In genomic region chr12:76264617-76265016, GRCh38 we compare ENCODE assay signal across 23 cellular contexts.
DNase-seq lines count a peak whose midpoint lies in the region; ATAC-seq, FAIRE-seq and TF ChIP-seq lines count a peak whose summit lies in the region.
"Had no signal": no experiment of that assay in that cellular context is flagged by ENCODE, and none has a peak within 500 bp of the region (broad histone marks: within the 10 kb centered on the region; RNA-seq: fewer than 3 reads in every experiment).

No MANE protein-coding gene starts in this region.

- peak; percentile 78 for ATAC-seq in activated CD4-positive, alpha-beta T cell treated with anti-CD3 and anti-CD28 coated beads for 36 hours
- ATAC-seq in left lung = peak; percentile 76
- peak; percentile 81 for ATAC-seq in upper lobe of right lung
- ATAC-seq in HepG2 = no peak
- ATAC-seq in GM18873 (IDR thresholded peaks at IDR 0.05; ENCODE audit: low FRiP score, unreplicated experiment) = no peak
- ATAC-seq: left ventricle myocardium superior had no signal

- intact Hi-C loops in activated CD4-positive, alpha-beta T cell treated with anti-CD3 and anti-CD28 coated beads for 36 hours (cut with DNase I, micrococcal nuclease) = no loop called here
- intact Hi-C loops in activated CD4-positive, alpha-beta T cell treated with anti-CD3 and anti-CD28 coated beads, Interleukin-2, amount 10 ng/mL, durations not matched to agents 24 days and 14 days (cut with micrococcal nuclease) = no loop called here
- intact Hi-C loops in left lung (cut with DNase I) = no loop called here
- intact Hi-C loops in upper lobe of right lung (cut with DNase I) = no loop called here
- intact Hi-C loops in HepG2 (cut with micrococcal nuclease; ENCODE audit: unreplicated experiment) = no loop called here

- H3K9me3 ChIP-seq in left lung (no peaks in the 10 kb centered on the region), upper lobe of right lung (no peaks in the 10 kb centered on the region), HepG2 (ENCODE audit: low read length) (no peaks in the 10 kb centered on the region)
- H3K9me3 ChIP-seq: ovary had no signal

- no peak overlapping the region for H2AFZ ChIP-seq in HepG2 (ENCODE audit: low read length)

- H3K4me2 ChIP-seq in HepG2 (ENCODE audit: low read depth, low read length) = no peak overlapping the region

- H3K36me3 Mint-ChIP-seq in activated CD4-positive, alpha-beta T cell treated with anti-CD3 and anti-CD28 coated beads for 36 hours (ENCODE audit: low read depth) = no peaks in the 10 kb centered on the region
- H3K36me3 Mint-ChIP-seq in activated CD4-positive, alpha-beta T cell treated with anti-CD3 and anti-CD28 coated beads, Interleukin-2, amount 10 ng/mL, durations not matched to agents 24 days and 14 days (ENCODE audit: low read depth) = no peaks in the 10 kb centered on the region
- H3K36me3 Mint-ChIP-seq: activated naive CD4-positive, alpha-beta T cell treated with anti-CD3 and anti-CD28 coated beads, Interleukin-2, amount 10 ng/mL, durations not matched to agents 7 days and 5 days had no signal

- CTCF ChIA-PET in activated CD4-positive, alpha-beta T cell treated with anti-CD3 and anti-CD28 coated beads for 36 hours (lab: Charles Lee) = no interaction called here
- CTCF ChIA-PET in HepG2 (lab: Yijun Ruan, JAX; ENCODE audit: low intra/inter-chr PET ratio, low total read pairs) = no interaction called here

- no peak for DNase-seq in activated CD4-positive, alpha-beta T cell treated with anti-CD3 and anti-CD28 coated beads for 36 hours
- DNase-seq in activated CD4-positive, alpha-beta T cell treated with anti-CD3 and anti-CD28 coated beads, Interleukin-2, amount 10 ng/mL, durations not matched to agents 24 days and 14 days = no peak
- DNase-seq in epithelial cell of esophagus (ENCODE audit: low read depth) (peak; percentile 76), left lung (no peak), upper lobe of right lung (no peak), GM13976 (ENCODE audit: low spot score) (no peak), HepG2 (ENCODE audit: low spot score) (no peak)
- DNase-seq: 8988T; activated CD8-positive, alpha-beta memory T cell treated with anti-CD3 and anti-CD28 coated beads, Interleukin-2, amount 50 U/mL, for 48 hours; activated naive CD4-positive, alpha-beta T cell treated with anti-CD3 and anti-CD28 coated beads, Interleukin-2, amount 10 ng/mL, durations not matched to agents 7 days and 5 days; C1 segment of cervical spinal cord; dermis blood vessel endothelial cell; DMS 273 treated with DMSO at 0.1 percent for 48 hours; GDM1; left ventricle myocardium superior; NCI-H2029; NCI-H510A treated with DMSO at 0.1 percent for 48 hours; ovary; SHP77 treated with DMSO at 0.1 percent for 48 hours; stimulated activated CD4-positive, alpha-beta T cell treated with anti-CD3 and anti-CD28 coated beads, Interleukin-2, amount 100 ng/mL, for 48 hours had no signal

- in situ Hi-C loops in GM13976 (cut with MboI; ENCODE audit: low sequenced_read_pairs, unreplicated experiment) = no loop called here
- in situ Hi-C loops in HepG2 (cut with HindIII; ENCODE audit: extremely low pct_ligation_motif_present, low pct_unique_long_range_greater_than_20kb) = no loop called here

- POLR2A ChIA-PET in activated CD4-positive, alpha-beta T cell treated with anti-CD3 and anti-CD28 coated beads for 36 hours (lab: Charles Lee) = no interaction called here
- POLR2A ChIA-PET in HepG2 (lab: Yijun Ruan, JAX) = no interaction called here

- no peak for TF ChIP-seq EP300 in HepG2 (IDR thresholded peaks at IDR 0.05; ENCODE audit: low read depth in 2 of 2, low read length in 2 of 2)
- TF ChIP-seq EP300 in HepG2 (CRISPR knock-in tag; IDR thresholded peaks at IDR 0.05; ENCODE audit: borderline replicate concordance) = no peak

- H3K27ac Mint-ChIP-seq in activated CD4-positive, alpha-beta T cell treated with anti-CD3 and anti-CD28 coated beads for 36 hours = no peak overlapping the region
- no peak overlapping the region for H3K27ac Mint-ChIP-seq in activated CD4-positive, alpha-beta T cell treated with anti-CD3 and anti-CD28 coated beads, Interleukin-2, amount 10 ng/mL, durations not matched to agents 24 days and 14 days
- H3K27ac Mint-ChIP-seq: activated naive CD4-positive, alpha-beta T cell treated with anti-CD3 and anti-CD28 coated beads, Interleukin-2, amount 10 ng/mL, durations not matched to agents 7 days and 5 days; IgD-negative memory B cell had no signal

- no peak for TF ChIP-seq RAD21 in HepG2 (CRISPR knock-in tag; IDR thresholded peaks at IDR 0.05)

- peaks cover 2% of the 10 kb centered on the region for H3K4me1 Mint-ChIP-seq in activated CD4-positive, alpha-beta T cell treated with anti-CD3 and anti-CD28 coated beads for 36 hours
- H3K4me1 Mint-ChIP-seq in activated CD4-positive, alpha-beta T cell treated with anti-CD3 and anti-CD28 coated beads, Interleukin-2, amount 10 ng/mL, durations not matched to agents 24 days and 14 days = no peaks in the 10 kb centered on the region
- H3K4me1 Mint-ChIP-seq: activated naive CD4-positive, alpha-beta T cell treated with anti-CD3 and anti-CD28 coated beads, Interleukin-2, amount 10 ng/mL, durations not matched to agents 7 days and 5 days had no signal

- no TSS peak for BruUV-seq in HepG2 (replicated peaks; lab: Mats Ljungman, UMichigan)

- H3K9ac ChIP-seq in HepG2 (ENCODE audit: insufficient read depth, low read depth, low read length) = no peak overlapping the region

- H4K20me1 ChIP-seq in HepG2 (ENCODE audit: insufficient read depth, low read length) = no peaks in the 10 kb centered on the region

- peaks cover 22% of the 10 kb centered on the region for H3K27me3 Mint-ChIP-seq in activated CD4-positive, alpha-beta T cell treated with anti-CD3 and anti-CD28 coated beads for 36 hours
- H3K27me3 Mint-ChIP-seq in activated CD4-positive, alpha-beta T cell treated with anti-CD3 and anti-CD28 coated beads, Interleukin-2, amount 10 ng/mL, durations not matched to agents 24 days and 14 days = peaks cover 21% of the 10 kb centered on the region

- H3K27me3 ChIP-seq in left lung (no peaks in the 10 kb centered on the region), upper lobe of right lung (no peaks in the 10 kb centered on the region), HepG2 (ENCODE audit: control insufficient read depth in 1 of 2, insufficient read depth in 2 of 2, low read length in 2 of 2) (no peaks in the 10 kb centered on the region)
- H3K27me3 ChIP-seq: ovary had no signal

- H3K9me3 Mint-ChIP-seq in activated CD4-positive, alpha-beta T cell treated with anti-CD3 and anti-CD28 coated beads for 36 hours (ENCODE audit: low read depth) = no peaks in the 10 kb centered on the region
- peaks cover 9% of the 10 kb centered on the region for H3K9me3 Mint-ChIP-seq in activated CD4-positive, alpha-beta T cell treated with anti-CD3 and anti-CD28 coated beads, Interleukin-2, amount 10 ng/mL, durations not matched to agents 24 days and 14 days
- H3K9me3 Mint-ChIP-seq: IgD-negative memory B cell had no signal

- peak overlapping the region in 1 of 2 donors; percentile 78 for H3K27ac ChIP-seq in left lung
- H3K27ac ChIP-seq in upper lobe of right lung = peak overlapping the region; percentile 56
- no peak overlapping the region for H3K27ac ChIP-seq in HepG2 (ENCODE audit: extremely low read length, insufficient read depth, low read length)
- H3K27ac ChIP-seq: ovary had no signal

- TF ChIP-seq POLR2A in HepG2 (IDR thresholded peaks at IDR 0.05; ENCODE audit: insufficient read depth in 1 of 2, low read depth in 2 of 2, low read length in 2 of 2) = no peak

- no peaks in the 10 kb centered on the region for H3K79me2 ChIP-seq in HepG2 (ENCODE audit: insufficient read depth, low read length)

- TF ChIP-seq CTCF in epithelial cell of esophagus (IDR thresholded peaks at IDR 0.05; ENCODE audit: insufficient read depth, low read depth, low read length, missing control alignments) = no peak
- no peak for TF ChIP-seq CTCF in left lung (IDR thresholded peaks at IDR 0.05)
- no peak for TF ChIP-seq CTCF in upper lobe of right lung (IDR thresholded peaks at IDR 0.05)
- no peak for TF ChIP-seq CTCF in GM13976 (IDR thresholded peaks at IDR 0.05; ENCODE audit: borderline replicate concordance, control extremely low read depth, extremely low read depth, insufficient read depth, missing control alignments)
- TF ChIP-seq CTCF in HepG2 (CRISPR knock-in tag; IDR thresholded peaks at IDR 0.05) = no peak

- no peak overlapping the region for H3K4me3 Mint-ChIP-seq in activated CD4-positive, alpha-beta T cell treated with anti-CD3 and anti-CD28 coated beads for 36 hours
- no peak overlapping the region for H3K4me3 Mint-ChIP-seq in activated CD4-positive, alpha-beta T cell treated with anti-CD3 and anti-CD28 coated beads, Interleukin-2, amount 10 ng/mL, durations not matched to agents 24 days and 14 days
- H3K4me3 Mint-ChIP-seq: activated naive CD4-positive, alpha-beta T cell treated with anti-CD3 and anti-CD28 coated beads, Interleukin-2, amount 10 ng/mL, durations not matched to agents 7 days and 5 days; IgD-negative memory B cell had no signal

- H3K36me3 ChIP-seq in left lung = no peaks in the 10 kb centered on the region
- H3K36me3 ChIP-seq in upper lobe of right lung = no peaks in the 10 kb centered on the region
- H3K36me3 ChIP-seq in HepG2 (replicated peaks in 1 of 2; ENCODE audit: control insufficient read depth in 1 of 2, insufficient read depth in 2 of 2, low read length in 2 of 2) = no peaks in the 10 kb centered on the region
- H3K36me3 ChIP-seq: ovary had no signal

- no peak for FAIRE-seq in HepG2 (lab: Jason Lieb, UNC)
- FAIRE-seq: GM12891 had no signal

- peaks cover 6 to 14% of the 10 kb centered on the region in 2 donors for H3K4me1 ChIP-seq in left lung
- H3K4me1 ChIP-seq in upper lobe of right lung = peaks cover 35% of the 10 kb centered on the region
- no peaks in the 10 kb centered on the region for H3K4me1 ChIP-seq in HepG2 (ENCODE audit: insufficient read depth, low read length)

- H3K4me3 ChIP-seq in epithelial cell of esophagus (ENCODE audit: low read length) (no peak overlapping the region), left lung (no peak overlapping the region), upper lobe of right lung (no peak overlapping the region), HepG2 (replicated peaks in 1 of 3; ENCODE audit: insufficient read depth in 1 of 3, low read depth in 2 of 3, low read length in 3 of 3) (no peak overlapping the region)
- H3K4me3 ChIP-seq: ovary had no signal

TF ChIP-seq in HepG2, 621 proteins besides CTCF, POLR2A, EP300 and RAD21:
- TF ChIP-seq ZNF468 (CRISPR knock-in tag; IDR thresholded peaks at IDR 0.05) = no peak
- no peak for TF ChIP-seq ZNF768 (CRISPR knock-in tag; IDR thresholded peaks at IDR 0.05)
- TF ChIP-seq TCF7 (IDR thresholded peaks at IDR 0.05; ENCODE audit: low read depth) = no peak
- TF ChIP-seq DMAP1 (CRISPR knock-in tag; IDR thresholded peaks at IDR 0.05) = no peak
- TF ChIP-seq ZNF136 (CRISPR knock-in tag; IDR thresholded peaks at IDR 0.05; ENCODE audit: low read depth) = no peak
- no peak for TF ChIP-seq WIZ (CRISPR knock-in tag; IDR thresholded peaks at IDR 0.05)
- no peak for TF ChIP-seq MTF1 (CRISPR knock-in tag; IDR thresholded peaks at IDR 0.05)
- TF ChIP-seq KDM5B (CRISPR knock-in tag; IDR thresholded peaks at IDR 0.05; ENCODE audit: borderline replicate concordance) = no peak

Comparison
In these comparisons a context has a peak if more than half of its experiments do, and no peak if none do; other contexts are left out.
1. ATAC-seq: peak in activated CD4-positive, alpha-beta T cell treated with anti-CD3 and anti-CD28 coated beads for 36 hours (single experiment), left lung (single experiment) and upper lobe of right lung (single experiment); none in HepG2 (single experiment) and GM18873 (single experiment).